ENCODE assay signal across 12 cellular contexts in the genomic region with DNA sequence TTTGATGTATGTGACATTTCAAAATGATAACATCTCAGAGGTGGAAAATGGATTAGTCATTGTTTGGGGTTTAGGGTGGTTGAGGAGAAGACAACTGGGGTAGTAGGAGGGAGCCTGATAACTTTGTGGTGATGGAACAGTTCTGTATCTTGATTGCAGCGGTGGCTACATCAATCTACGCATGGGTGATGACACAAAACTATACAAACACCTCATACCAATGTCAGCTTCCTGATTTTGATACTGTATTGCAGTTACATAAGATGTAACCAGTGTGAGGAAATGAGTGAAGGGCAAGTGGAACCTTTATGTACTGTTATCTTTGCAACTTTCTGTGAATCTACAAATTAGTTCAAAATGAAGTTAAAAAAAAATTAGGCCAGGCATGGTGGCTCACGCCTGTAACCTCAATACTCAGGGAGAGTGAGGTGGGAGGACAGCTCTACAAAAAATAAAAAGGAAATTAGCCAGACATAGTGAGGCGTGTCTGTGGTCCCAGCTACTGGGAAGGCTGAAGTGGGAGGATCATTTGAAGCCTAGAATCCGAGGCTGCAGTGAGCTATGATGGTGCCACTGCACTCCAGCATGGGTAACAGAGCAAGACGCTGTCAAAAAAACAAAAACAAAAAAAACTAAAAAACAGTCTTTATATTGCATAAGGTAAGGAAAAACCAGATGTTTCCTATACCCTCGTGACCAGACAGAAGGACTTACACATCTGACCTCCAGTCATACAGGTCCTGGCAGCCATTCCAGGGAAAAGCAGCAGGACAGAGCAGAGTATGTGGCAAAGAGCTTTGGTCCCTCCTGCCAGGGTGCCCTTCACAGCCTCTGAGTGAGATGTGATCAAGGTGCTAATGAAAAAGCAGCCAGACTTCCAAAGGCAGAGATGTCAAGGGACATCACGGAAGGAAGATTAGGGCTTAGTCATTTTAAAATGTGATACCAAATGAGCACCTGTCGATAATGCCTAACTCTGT. TPM values are rescaled to one million over a fixed set of nuclear protein-coding genes. Genes with fewer than 3 reads are reported as not detected.
A peak's percentile ranks its signal among the peaks of the same experiment; 100 is the strongest.
DNase-seq lines count a peak whose midpoint lies in the region; ATAC-seq, FAIRE-seq and TF ChIP-seq lines count a peak whose summit lies in the region.
"Had no signal": no experiment of that assay in that cellular context is flagged by ENCODE, and none has a peak within 500 bp of the region (broad histone marks: within the 10 kb centered on the region; RNA-seq: fewer than 3 reads in every experiment).

No MANE protein-coding gene starts in this region.

- no peak for TF ChIP-seq POLR2A in gastroesophageal sphincter (IDR thresholded peaks at IDR 0.05)

- FAIRE-seq in frontal cortex (lab: Jason Lieb, UNC): no peak
- FAIRE-seq: G401.6, pancreas had no signal

- no peak for TF ChIP-seq EP300 in gastroesophageal sphincter (IDR thresholded peaks at IDR 0.05)

- peak overlapping the region; percentile 91 to 97 (median 95) for H3K27ac Mint-ChIP-seq in CD4-positive, CD25-positive, alpha-beta regulatory T cell
- peak overlapping the region; percentile 72 for H3K27ac Mint-ChIP-seq in activated T-helper 1 cell treated with anti-CD3 and anti-CD28 coated beads, Interleukin-12 subunit alpha, Interleukin-12 subunit beta, Interleukin-2, Interleukin-4 antibody, amounts not matched to agents 30 ng/mL and 10 ng/mL and 1 ng/mL, durations not matched to agents 14 hours and 24 hours and 36 hours
- H3K27ac Mint-ChIP-seq in naive B cell: peak overlapping the region; percentile 12 to 80 (median 52)
- H3K27ac Mint-ChIP-seq: WTC11 had no signal

- peak; percentile 88 to 90 for ATAC-seq in CD4-positive, CD25-positive, alpha-beta regulatory T cell (ENCODE audit: low read depth in 2 of 2)
- ATAC-seq in naive B cell (ENCODE audit: low read depth in 2 of 2) (peak; percentile 96 to 97), HG03442 (IDR thresholded peaks at IDR 0.05; ENCODE audit: unreplicated experiment) (no peak), gastroesophageal sphincter (no peak)
- ATAC-seq: WTC11 had no signal

- no peaks in the 10 kb centered on the region for H3K27me3 ChIP-seq in CD4-positive, CD25-positive, alpha-beta regulatory T cell (ENCODE audit: control insufficient read depth, insufficient read depth, low read length)
- H3K27me3 ChIP-seq in gastroesophageal sphincter: no peaks in the 10 kb centered on the region
- H3K27me3 ChIP-seq: pancreas had no signal

- no peaks in the 10 kb centered on the region for H3K36me3 Mint-ChIP-seq in CD4-positive, CD25-positive, alpha-beta regulatory T cell
- no peaks in the 10 kb centered on the region for H3K36me3 Mint-ChIP-seq in activated T-helper 1 cell treated with anti-CD3 and anti-CD28 coated beads, Interleukin-12 subunit alpha, Interleukin-12 subunit beta, Interleukin-2, Interleukin-4 antibody, amounts not matched to agents 30 ng/mL and 10 ng/mL and 1 ng/mL, durations not matched to agents 14 hours and 24 hours and 36 hours (ENCODE audit: low read depth)
- peaks cover 0 to 5% of the 10 kb centered on the region in 2 donors for H3K36me3 Mint-ChIP-seq in naive B cell

- H3K4me3 ChIP-seq in CD4-positive, CD25-positive, alpha-beta regulatory T cell (ENCODE audit: low read depth, low read length): peak overlapping the region; percentile 1
- no peak overlapping the region for H3K4me3 ChIP-seq in gastroesophageal sphincter
- H3K4me3 ChIP-seq: pancreas had no signal

- H3K9me3 ChIP-seq in CD4-positive, CD25-positive, alpha-beta regulatory T cell (ENCODE audit: control insufficient read depth in 2 of 2, low read length in 2 of 2): no peaks in the 10 kb centered on the region
- no peaks in the 10 kb centered on the region for H3K9me3 ChIP-seq in gastroesophageal sphincter
- H3K9me3 ChIP-seq: pancreas had no signal

- WGBS in gastroesophageal sphincter (ENCODE audit: low coverage in 1 of 2), 2 donors: 69 to 88% methylated on average over 9 of the region's 9 CpGs

- peaks cover 8% of the 10 kb centered on the region for H3K4me1 ChIP-seq in CD4-positive, CD25-positive, alpha-beta regulatory T cell (ENCODE audit: control insufficient read depth, insufficient read depth, low read length, poor library complexity, severe bottlenecking)
- H3K4me1 ChIP-seq in gastroesophageal sphincter: peaks cover 0 to 50% (median 18%) of the 10 kb centered on the region in 3 donors
- H3K4me1 ChIP-seq: pancreas had no signal

- H3K36me3 ChIP-seq in CD4-positive, CD25-positive, alpha-beta regulatory T cell (ENCODE audit: control insufficient read depth, insufficient read depth, low read length): no peaks in the 10 kb centered on the region
- H3K36me3 ChIP-seq in gastroesophageal sphincter: no peaks in the 10 kb centered on the region
- H3K36me3 ChIP-seq: pancreas had no signal

- H3K9me3 Mint-ChIP-seq in CD4-positive, CD25-positive, alpha-beta regulatory T cell: peaks cover 0 to 2% (median 0%) of the 10 kb centered on the region in 7 donors
- no peaks in the 10 kb centered on the region for H3K9me3 Mint-ChIP-seq in activated T-helper 1 cell treated with anti-CD3 and anti-CD28 coated beads, Interleukin-12 subunit alpha, Interleukin-12 subunit beta, Interleukin-2, Interleukin-4 antibody, amounts not matched to agents 30 ng/mL and 10 ng/mL and 1 ng/mL, durations not matched to agents 14 hours and 24 hours and 36 hours
- peaks cover 0 to 2% (median 0%) of the 10 kb centered on the region in 7 donors for H3K9me3 Mint-ChIP-seq in naive B cell

- H3K4me1 Mint-ChIP-seq in CD4-positive, CD25-positive, alpha-beta regulatory T cell: peaks cover 8 to 28% (median 20%) of the 10 kb centered on the region in 4 donors
- peaks cover 14% of the 10 kb centered on the region for H3K4me1 Mint-ChIP-seq in activated T-helper 1 cell treated with anti-CD3 and anti-CD28 coated beads, Interleukin-12 subunit alpha, Interleukin-12 subunit beta, Interleukin-2, Interleukin-4 antibody, amounts not matched to agents 30 ng/mL and 10 ng/mL and 1 ng/mL, durations not matched to agents 14 hours and 24 hours and 36 hours (ENCODE audit: low read depth)
- peaks cover 6 to 17% (median 9%) of the 10 kb centered on the region in 3 donors for H3K4me1 Mint-ChIP-seq in naive B cell
- H3K4me1 Mint-ChIP-seq: WTC11 had no signal

- DNase-seq in CD4-positive, CD25-positive, alpha-beta regulatory T cell: peak; percentile 20 to 66 (median 62)
- DNase-seq in KBM-7 (peak; percentile 69), naive B cell (peak; percentile 8), frontal cortex (ENCODE audit: low spot score in 2 of 2) (no peak), middle frontal gyrus (ENCODE audit: extremely low spot score, low spot score) (no peak)
- peak; percentile 6 for DNase-seq in activated T-helper 1 cell treated with anti-CD3 and anti-CD28 coated beads, Interleukin-12 subunit alpha, Interleukin-12 subunit beta, Interleukin-2, Interleukin-4 antibody, amounts not matched to agents 30 ng/mL and 10 ng/mL and 1 ng/mL, durations not matched to agents 14 hours and 24 hours and 36 hours (ENCODE audit: low spot score)
- DNase-seq: NCI-H187 treated with DMSO at 0.1 percent for 48 hours, pancreas had no signal

- TF ChIP-seq CTCF in gastroesophageal sphincter (IDR thresholded peaks at IDR 0.05): no peak

- in situ Hi-C loops in KBM-7 (cut with MboI; ENCODE audit: low pct_unique_long_range_greater_than_20kb, low sequenced_read_pairs): no loop called here

- peaks cover 6% of the 10 kb centered on the region for H3K27me3 Mint-ChIP-seq in CD4-positive, CD25-positive, alpha-beta regulatory T cell
- H3K27me3 Mint-ChIP-seq in activated T-helper 1 cell treated with anti-CD3 and anti-CD28 coated beads, Interleukin-12 subunit alpha, Interleukin-12 subunit beta, Interleukin-2, Interleukin-4 antibody, amounts not matched to agents 30 ng/mL and 10 ng/mL and 1 ng/mL, durations not matched to agents 14 hours and 24 hours and 36 hours (ENCODE audit: insufficient read depth): peaks cover 41% of the 10 kb centered on the region
- no peaks in the 10 kb centered on the region for H3K27me3 Mint-ChIP-seq in naive B cell

- peak overlapping the region; percentile 68 for H3K27ac ChIP-seq in CD4-positive, CD25-positive, alpha-beta regulatory T cell (ENCODE audit: insufficient read depth, low read length, poor library complexity, severe bottlenecking)
- H3K27ac ChIP-seq in gastroesophageal sphincter: peak overlapping the region in 1 of 4 donors; percentile 12
- H3K27ac ChIP-seq: pancreas had no signal

- H3K4me3 Mint-ChIP-seq in CD4-positive, CD25-positive, alpha-beta regulatory T cell: peak overlapping the region; percentile 26 to 70 (median 49)
- H3K4me3 Mint-ChIP-seq in activated T-helper 1 cell treated with anti-CD3 and anti-CD28 coated beads, Interleukin-12 subunit alpha, Interleukin-12 subunit beta, Interleukin-2, Interleukin-4 antibody, amounts not matched to agents 30 ng/mL and 10 ng/mL and 1 ng/mL, durations not matched to agents 14 hours and 24 hours and 36 hours: peak overlapping the region; percentile 6
- H3K4me3 Mint-ChIP-seq in naive B cell: peak overlapping the region in 3 of 8 donors; percentile 10 to 52 (median 26)
- H3K4me3 Mint-ChIP-seq: WTC11 had no signal

- intact Hi-C loops in activated T-helper 1 cell treated with anti-CD3 and anti-CD28 coated beads, Interleukin-12 subunit alpha, Interleukin-12 subunit beta, Interleukin-2, Interleukin-4 antibody, amounts not matched to agents 30 ng/mL and 10 ng/mL and 1 ng/mL, durations not matched to agents 14 hours and 24 hours and 36 hours (cut with micrococcal nuclease): loop anchor here (1.0 to 5.0 kb wide), 3 partner anchors 29 to 51 kb away; a partner anchor contains a TSS

RNA-seq across cellular contexts. Expression of a gene that starts 50.8 kb away (rescaled TPM):
- total RNA-seq in CD4-positive, CD25-positive, alpha-beta regulatory T cell: 14.3 TPM
- 1 to 10 TPM; 1.4 to 4.0 (median 3.3) TPM for polyA plus RNA-seq in CD4-positive, CD25-positive, alpha-beta regulatory T cell
- total RNA-seq in activated T-helper 1 cell treated with anti-CD3 and anti-CD28 coated beads, Interleukin-12 subunit alpha, Interleukin-12 subunit beta, Interleukin-2, Interleukin-4 antibody, amounts not matched to agents 30 ng/mL and 10 ng/mL and 1 ng/mL, durations not matched to agents 14 hours and 24 hours and 36 hours: 0.65 and 1.7 TPM in 2 replicates
- polyA plus RNA-seq in naive B cell (ENCODE audit: low read depth in 6 of 6): 1 to 10 TPM; 2.1 to 5.7 (median 2.7) TPM
- total RNA-seq in frontal cortex (26.9 TPM), gastroesophageal sphincter (10 to 100 TPM; 25.8 to 61.9 (median 39.4) TPM)

Comparison
In these comparisons a context has a peak if more than half of its experiments do, and no peak if none do; other contexts are left out.
1. ATAC-seq: peak in CD4-positive, CD25-positive, alpha-beta regulatory T cell (2 of 2) and naive B cell (2 of 2); none in HG03442 (single experiment) and gastroesophageal sphincter (single experiment).
2. DNase-seq: peak in CD4-positive, CD25-positive, alpha-beta regulatory T cell (3 of 3), KBM-7 (single experiment), activated T-helper 1 cell treated with anti-CD3 and anti-CD28 coated beads, Interleukin-12 subunit alpha, Interleukin-12 subunit beta, Interleukin-2, Interleukin-4 antibody, amounts not matched to agents 30 ng/mL and 10 ng/mL and 1 ng/mL, durations not matched to agents 14 hours and 24 hours and 36 hours (single experiment) and naive B cell (single experiment); none in frontal cortex (0 of 2) and middle frontal gyrus (single experiment).
3. Peak in every context shown above with its lines, with median percentiles within 50 percentile points of each other: H3K27ac Mint-ChIP-seq.